Comparison of ENCODE assay signal across 9 cellular contexts in the genomic region with DNA sequence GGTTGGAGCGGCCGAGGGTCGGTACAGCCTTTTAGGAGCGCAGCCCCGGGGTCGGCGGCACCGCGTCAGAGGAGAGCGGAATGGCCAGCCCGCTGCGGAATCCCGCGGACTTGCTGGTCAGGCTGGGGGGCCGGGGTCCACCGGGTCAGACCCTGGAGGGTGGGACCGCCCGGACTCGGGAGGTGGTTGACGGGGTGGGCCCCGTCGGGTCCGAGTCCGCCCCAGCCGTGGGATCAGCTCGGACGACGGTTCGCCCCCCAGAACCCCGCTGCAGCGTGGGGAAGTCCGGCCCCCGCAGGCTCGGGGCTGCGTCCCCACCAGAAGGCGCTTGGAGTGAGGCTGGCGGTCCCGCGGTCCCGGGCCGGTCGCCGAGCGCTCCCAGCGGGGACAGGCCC. TPM values are rescaled to one million over a fixed set of nuclear protein-coding genes. Genes with fewer than 3 reads are reported as not detected.
DNase-seq lines count a peak whose midpoint lies in the region; ATAC-seq and TF ChIP-seq lines count a peak whose summit lies in the region.
"Had no signal": no experiment of that assay in that cellular context is flagged by ENCODE, and none has a peak within 500 bp of the region (broad histone marks: within the 10 kb centered on the region; RNA-seq: fewer than 3 reads in every experiment).

No MANE protein-coding gene starts in this region.

- H3K36me3 Mint-ChIP-seq in stimulated activated naive CD8-positive, alpha-beta T cell treated with anti-CD3 and anti-CD28 coated beads, Interleukin-15, Interleukin-2, amounts not matched to agents 100 ng/mL and 50 ng/mL, for 24 hours (ENCODE audit: low read depth): no peaks in the 10 kb centered on the region
- no peaks in the 10 kb centered on the region for H3K36me3 Mint-ChIP-seq in brain
- H3K36me3 Mint-ChIP-seq in mesothelial cell of epicardium: no peaks in the 10 kb centered on the region

- no peak for ATAC-seq in stimulated activated naive CD8-positive, alpha-beta T cell treated with anti-CD3 and anti-CD28 coated beads, Interleukin-15, Interleukin-2, amounts not matched to agents 100 U/mL and 50 U/mL, for 24 hours

- no peak overlapping the region for H3K27ac Mint-ChIP-seq in stimulated activated naive CD8-positive, alpha-beta T cell treated with anti-CD3 and anti-CD28 coated beads, Interleukin-15, Interleukin-2, amounts not matched to agents 100 ng/mL and 50 ng/mL, for 24 hours
- H3K27ac Mint-ChIP-seq in brain: no peak overlapping the region
- H3K27ac Mint-ChIP-seq in mesothelial cell of epicardium: no peak overlapping the region

- DNase-seq in stimulated activated naive CD8-positive, alpha-beta T cell treated with anti-CD3 and anti-CD28 coated beads, Interleukin-15, Interleukin-2, amounts not matched to agents 100 U/mL and 50 U/mL, for 24 hours: no peak
- no peak for DNase-seq in mesothelial cell of epicardium (ENCODE audit: low spot score in 2 of 2, unreplicated experiment in 2 of 2)
- no peak for DNase-seq in NCI-H774 (lab: John Stamatoyannopoulos, UW)
- DNase-seq in T-helper 9 cell: no peak
- no peak for DNase-seq in NCI-H1930 (lab: John Stamatoyannopoulos, UW)
- no peak for DNase-seq in NK-92 treated with Interleukin-12 subunit alpha and Interleukin-12 subunit beta, amount 100 ng/mL, for 24 hours (lab: John Stamatoyannopoulos, UW)
- DNase-seq: hypothalamus had no signal

- TF ChIP-seq CTCF in brain (conservative IDR thresholded peaks at IDR 0.05) (no peak), mesothelial cell of epicardium (IDR thresholded peaks at IDR 0.05; ENCODE audit: unreplicated experiment) (no peak)

- H3K27me3 Mint-ChIP-seq in stimulated activated naive CD8-positive, alpha-beta T cell treated with anti-CD3 and anti-CD28 coated beads, Interleukin-15, Interleukin-2, amounts not matched to agents 100 ng/mL and 50 ng/mL, for 24 hours: peaks cover 10% of the 10 kb centered on the region
- H3K27me3 Mint-ChIP-seq in brain: peaks cover 52% of the 10 kb centered on the region
- peaks cover 52% of the 10 kb centered on the region for H3K27me3 Mint-ChIP-seq in mesothelial cell of epicardium (ENCODE audit: low read depth)

- H3K4me3 Mint-ChIP-seq in stimulated activated naive CD8-positive, alpha-beta T cell treated with anti-CD3 and anti-CD28 coated beads, Interleukin-15, Interleukin-2, amounts not matched to agents 100 ng/mL and 50 ng/mL, for 24 hours: peak overlapping the region; percentile 41
- H3K4me3 Mint-ChIP-seq in brain: peak overlapping the region in 4 of 5 experiments; percentile 20 to 68 (median 66)
- peak overlapping the region; percentile 50 for H3K4me3 Mint-ChIP-seq in mesothelial cell of epicardium

- peaks cover 4% of the 10 kb centered on the region for H3K4me1 Mint-ChIP-seq in stimulated activated naive CD8-positive, alpha-beta T cell treated with anti-CD3 and anti-CD28 coated beads, Interleukin-15, Interleukin-2, amounts not matched to agents 100 ng/mL and 50 ng/mL, for 24 hours (ENCODE audit: low read depth)
- peaks cover 13% of the 10 kb centered on the region for H3K4me1 Mint-ChIP-seq in brain
- peaks cover 9% of the 10 kb centered on the region for H3K4me1 Mint-ChIP-seq in mesothelial cell of epicardium

- no peaks in the 10 kb centered on the region for H3K9me3 Mint-ChIP-seq in stimulated activated naive CD8-positive, alpha-beta T cell treated with anti-CD3 and anti-CD28 coated beads, Interleukin-15, Interleukin-2, amounts not matched to agents 100 ng/mL and 50 ng/mL, for 24 hours
- peaks cover 0 to 3% (median 0%) of the 10 kb centered on the region in 5 experiments for H3K9me3 Mint-ChIP-seq in brain
- H3K9me3 Mint-ChIP-seq in mesothelial cell of epicardium: no peaks in the 10 kb centered on the region

RNA-seq across cellular contexts. Expression of a gene that starts 0.3 kb away (rescaled TPM):
- 15.2 TPM for polyA plus RNA-seq in brain (ENCODE audit: insufficient read depth, low read depth, low replicate concordance)
- 1.4 to 2.0 TPM (median 1.5 TPM) in 3 replicates for total RNA-seq in mesothelial cell of epicardium

RNA-seq across cellular contexts. Expression of a gene that starts 5.6 kb away (rescaled TPM):
- 0.61 TPM for polyA plus RNA-seq in brain (ENCODE audit: insufficient read depth, low read depth, low replicate concordance)
- 0.34 to 0.66 TPM in 2 of 3 replicates, not detected in the other for total RNA-seq in mesothelial cell of epicardium

RNA-seq across cellular contexts. Expression of a gene that starts 6.2 kb away (rescaled TPM):
- polyA plus RNA-seq in brain (ENCODE audit: insufficient read depth, low read depth, low replicate concordance): 77.0 TPM
- 95.8 to 106 TPM (median 105 TPM) in 3 replicates for total RNA-seq in mesothelial cell of epicardium

RNA-seq across cellular contexts. Expression of a gene that starts 26.5 kb away (rescaled TPM):
- polyA plus RNA-seq in brain (ENCODE audit: insufficient read depth, low read depth, low replicate concordance): 68.1 TPM
- 65.2 to 66.2 TPM (median 65.2 TPM) in 3 replicates for total RNA-seq in mesothelial cell of epicardium

RNA-seq across cellular contexts. Expression of a gene that starts 27.0 kb away (rescaled TPM):
- polyA plus RNA-seq in brain (ENCODE audit: insufficient read depth, low read depth, low replicate concordance): 83.9 TPM
- total RNA-seq in mesothelial cell of epicardium: 57.9 to 63.1 TPM (median 60.3 TPM) in 3 replicates
